Comparison of ENCODE assay signal across 18 cellular contexts in the genomic region with DNA sequence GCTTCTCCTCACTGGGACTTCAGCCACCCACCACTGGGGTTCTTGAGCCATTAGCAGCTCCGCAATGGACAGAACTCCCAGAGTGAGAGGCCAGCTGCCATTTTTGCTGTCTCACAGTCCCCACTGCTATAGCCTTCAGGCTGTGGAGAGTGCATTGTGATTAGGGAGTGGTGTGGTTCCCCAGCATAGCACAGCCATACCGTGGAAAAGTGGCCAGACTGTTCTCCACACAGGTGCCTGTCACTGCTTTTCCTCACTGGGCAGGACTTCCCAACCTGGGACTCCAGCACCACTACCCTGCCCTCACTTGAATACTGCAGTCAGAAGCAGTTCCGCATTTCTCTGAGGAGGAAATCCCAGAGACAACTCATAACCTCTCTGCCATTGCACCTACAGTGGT.
DNase-seq lines count a peak whose midpoint lies in the region; ATAC-seq and TF ChIP-seq lines count a peak whose summit lies in the region.
"Had no signal": no experiment of that assay in that cellular context is flagged by ENCODE, and none has a peak within 500 bp of the region (broad histone marks: within the 10 kb centered on the region; RNA-seq: fewer than 3 reads in every experiment).

No MANE protein-coding gene starts in this region.

- in situ Hi-C loops in GM13977 (cut with MboI; ENCODE audit: low pct_unique_long_range_greater_than_20kb, low sequenced_read_pairs, unreplicated experiment): loop anchor here (25.0 kb wide), 1 partner anchor 360 kb away; no protein-coding TSS in a partner anchor

- no peaks in the 10 kb centered on the region for H3K9me3 ChIP-seq in upper lobe of right lung
- H3K9me3 ChIP-seq: A549, Caco-2, HAP-1 had no signal

- H3K4me3 Mint-ChIP-seq in natural killer cell treated with Interleukin-12 subunit alpha and Interleukin-12 subunit beta and Interleukin-15 and Interleukin-18, amount 100 ng/mL, for 72 hours: no peak overlapping the region
- H3K4me3 Mint-ChIP-seq in natural killer cell: no peak overlapping the region
- H3K4me3 Mint-ChIP-seq: CD4-positive, alpha-beta T cell had no signal

- H3K27me3 ChIP-seq in upper lobe of right lung: no peaks in the 10 kb centered on the region

- no peaks in the 10 kb centered on the region for H3K4me1 ChIP-seq in upper lobe of right lung
- H3K4me1 ChIP-seq: A549, Caco-2, HAP-1 had no signal

- no peaks in the 10 kb centered on the region for H3K36me3 Mint-ChIP-seq in natural killer cell treated with Interleukin-12 subunit alpha and Interleukin-12 subunit beta and Interleukin-15 and Interleukin-18, amount 100 ng/mL, for 72 hours
- no peaks in the 10 kb centered on the region for H3K36me3 Mint-ChIP-seq in natural killer cell

- no peaks in the 10 kb centered on the region for H3K36me3 ChIP-seq in upper lobe of right lung
- H3K36me3 ChIP-seq: HAP-1 had no signal

- no peak for DNase-seq in natural killer cell treated with Interleukin-12 subunit alpha and Interleukin-12 subunit beta and Interleukin-15 and Interleukin-18, amount 100 ng/mL, for 72 hours (ENCODE audit: low spot score)
- DNase-seq in natural killer cell (no peak), dedifferentiated amniotic fluid mesenchymal stem cell (ENCODE audit: extremely low spot score) (peak; percentile 4), sciatic nerve (ENCODE audit: low spot score) (no peak), upper lobe of right lung (no peak), UCSD-AML1 (lab: John Stamatoyannopoulos, UW; ENCODE audit: unreplicated experiment) (no peak), activated T-cell treated with anti-CD3 and anti-CD28 coated beads for 4 hours (no peak), GM13977 (ENCODE audit: low spot score) (no peak)
- DNase-seq: AML-193; Caco-2; CD4-positive, alpha-beta T cell; DMS153; DMS79; GF-D8 had no signal

- TF ChIP-seq CTCF in natural killer cell (IDR thresholded peaks at IDR 0.05) (no peak), upper lobe of right lung (IDR thresholded peaks at IDR 0.05) (no peak), GM13977 (IDR thresholded peaks at IDR 0.05; ENCODE audit: extremely low read depth, insufficient read depth, missing control alignments) (no peak)

- no peaks in the 10 kb centered on the region for H3K27me3 Mint-ChIP-seq in natural killer cell treated with Interleukin-12 subunit alpha and Interleukin-12 subunit beta and Interleukin-15 and Interleukin-18, amount 100 ng/mL, for 72 hours
- H3K27me3 Mint-ChIP-seq in natural killer cell (ENCODE audit: low read depth in 2 of 2): no peaks in the 10 kb centered on the region
- H3K27me3 Mint-ChIP-seq: CD4-positive, alpha-beta T cell had no signal

- H3K27ac ChIP-seq in upper lobe of right lung: no peak overlapping the region
- H3K27ac ChIP-seq: 22Rv1, A549, C4-2B had no signal

- ATAC-seq in natural killer cell treated with Interleukin-12 subunit alpha and Interleukin-12 subunit beta and Interleukin-15 and Interleukin-18, amount 100 ng/mL, for 72 hours: peak; percentile 31 to 48
- ATAC-seq in natural killer cell (no peak), sciatic nerve (peak; percentile 45), upper lobe of right lung (peak; percentile 19)

- intact Hi-C loops in natural killer cell (cut with micrococcal nuclease) (loop anchor here (5.0 kb wide), 1 partner anchor 355 kb away; no protein-coding TSS in a partner anchor), sciatic nerve (cut with DNase I) (no loop called here), upper lobe of right lung (cut with DNase I) (no loop called here)

- H3K4me3 ChIP-seq in upper lobe of right lung: no peak overlapping the region
- H3K4me3 ChIP-seq: A549, HAP-1 had no signal

- peaks cover 3% of the 10 kb centered on the region for H3K9me3 Mint-ChIP-seq in natural killer cell treated with Interleukin-12 subunit alpha and Interleukin-12 subunit beta and Interleukin-15 and Interleukin-18, amount 100 ng/mL, for 72 hours
- peaks cover 2 to 4% of the 10 kb centered on the region in 2 donors for H3K9me3 Mint-ChIP-seq in natural killer cell
- H3K9me3 Mint-ChIP-seq: CD4-positive, alpha-beta T cell had no signal

- no peaks in the 10 kb centered on the region for H3K4me1 Mint-ChIP-seq in natural killer cell treated with Interleukin-12 subunit alpha and Interleukin-12 subunit beta and Interleukin-15 and Interleukin-18, amount 100 ng/mL, for 72 hours (ENCODE audit: low read depth in 2 of 2)
- H3K4me1 Mint-ChIP-seq in natural killer cell: no peaks in the 10 kb centered on the region

- H3K27ac Mint-ChIP-seq in natural killer cell treated with Interleukin-12 subunit alpha and Interleukin-12 subunit beta and Interleukin-15 and Interleukin-18, amount 100 ng/mL, for 72 hours: no peak overlapping the region
- no peak overlapping the region for H3K27ac Mint-ChIP-seq in natural killer cell
- H3K27ac Mint-ChIP-seq: CD4-positive, alpha-beta T cell had no signal

Comparison
In these comparisons a context has a peak if more than half of its experiments do, and no peak if none do; other contexts are left out.
1. ATAC-seq: peak in natural killer cell treated with Interleukin-12 subunit alpha and Interleukin-12 subunit beta and Interleukin-15 and Interleukin-18, amount 100 ng/mL, for 72 hours (2 of 2), sciatic nerve (single experiment) and upper lobe of right lung (single experiment); none in natural killer cell (0 of 3).